In the genomic region with DNA sequence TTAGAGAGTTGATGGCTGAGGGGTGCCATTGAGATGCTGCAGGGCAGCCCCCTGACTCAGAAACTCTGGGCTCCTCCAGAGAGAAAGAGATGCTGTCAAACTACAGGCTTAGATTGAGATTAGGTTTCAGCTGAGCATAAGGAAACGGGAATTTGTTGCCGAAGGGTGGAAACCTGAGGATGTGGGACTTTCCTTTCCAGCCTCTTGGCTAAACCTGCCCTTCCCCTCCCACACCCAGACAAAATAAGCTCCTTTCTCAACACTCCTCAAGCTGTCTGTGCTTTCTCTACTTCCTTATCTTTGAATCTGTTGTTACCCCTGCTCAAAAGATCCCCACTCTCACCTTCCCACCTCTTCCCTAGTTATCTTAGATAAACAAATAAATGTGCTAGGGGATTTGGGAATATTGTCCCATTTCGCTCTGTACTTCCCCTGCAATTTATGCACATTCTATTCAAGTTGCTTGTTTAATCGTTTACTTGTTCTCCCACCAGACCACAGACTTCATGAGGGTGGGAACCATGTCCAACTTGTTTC, we compare ENCODE assay signal across 1 cellular context.
TF ChIP-seq lines count a peak whose summit lies in the region.

No MANE protein-coding gene starts in this region.

TF ChIP-seq in HEK293, 187 proteins besides CTCF, POLR2A, EP300 and RAD21 (continued from another document):
- TF ChIP-seq REST (tag by site-specific recombination; IDR thresholded peaks at IDR 0.05) (no peak), ZBTB8A (tag by site-specific recombination; IDR thresholded peaks at IDR 0.05) (no peak), EGR2 (tag by site-specific recombination; IDR thresholded peaks at IDR 0.05; ENCODE audit: low read depth) (peak; percentile 60), ZNF596 (tag by site-specific recombination; IDR thresholded peaks at IDR 0.05) (no peak), ZNF114 (tag by site-specific recombination; IDR thresholded peaks at IDR 0.05) (no peak), ZNF398 (tag by site-specific recombination; IDR thresholded peaks at IDR 0.05) (peak; percentile 28; the same call in 1 of the 2 replicates), ZNF16 (tag by site-specific recombination; IDR thresholded peaks at IDR 0.05; ENCODE audit: low read depth) (no peak), ZFHX2 (tag by site-specific recombination; conservative IDR thresholded peaks at IDR 0.05) (peak; percentile 62; the same call in 1 of the 2 replicates), PRDM1 (tag by site-specific recombination; IDR thresholded peaks at IDR 0.05) (no peak)
- TF ChIP-seq, protein P1, sequence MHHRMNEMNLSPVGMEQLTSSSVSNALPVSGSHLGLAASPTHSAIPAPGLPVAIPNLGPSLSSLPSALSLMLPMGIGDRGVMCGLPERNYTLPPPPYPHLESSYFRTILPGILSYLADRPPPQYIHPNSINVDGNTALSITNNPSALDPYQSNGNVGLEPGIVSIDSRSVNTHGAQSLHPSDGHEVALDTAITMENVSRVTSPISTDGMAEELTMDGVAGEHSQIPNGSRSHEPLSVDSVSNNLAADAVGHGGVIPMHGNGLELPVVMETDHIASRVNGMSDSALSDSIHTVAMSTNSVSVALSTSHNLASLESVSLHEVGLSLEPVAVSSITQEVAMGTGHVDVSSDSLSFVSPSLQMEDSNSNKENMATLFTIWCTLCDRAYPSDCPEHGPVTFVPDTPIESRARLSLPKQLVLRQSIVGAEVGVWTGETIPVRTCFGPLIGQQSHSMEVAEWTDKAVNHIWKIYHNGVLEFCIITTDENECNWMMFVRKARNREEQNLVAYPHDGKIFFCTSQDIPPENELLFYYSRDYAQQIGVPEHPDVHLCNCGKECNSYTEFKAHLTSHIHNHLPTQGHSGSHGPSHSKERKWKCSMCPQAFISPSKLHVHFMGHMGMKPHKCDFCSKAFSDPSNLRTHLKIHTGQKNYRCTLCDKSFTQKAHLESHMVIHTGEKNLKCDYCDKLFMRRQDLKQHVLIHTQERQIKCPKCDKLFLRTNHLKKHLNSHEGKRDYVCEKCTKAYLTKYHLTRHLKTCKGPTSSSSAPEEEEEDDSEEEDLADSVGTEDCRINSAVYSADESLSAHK (tag by site-specific recombination; IDR thresholded peaks at IDR 0.05), result no peak
